ENCODE assay signal across 8 cellular contexts in genomic region chr4:101790521-101791188, GRCh38. TPM values are rescaled to one million over a fixed set of nuclear protein-coding genes. Genes with fewer than 3 reads are reported as not detected.
DNase-seq lines count a peak whose midpoint lies in the region; ATAC-seq, FAIRE-seq and TF ChIP-seq lines count a peak whose summit lies in the region.

BANK1 (plus strand) TSS chr4:101790730; CDS start chr4:101790881, 151 bp downstream.

- H3K4me2 ChIP-seq in KMS-11, result no peak within 1 kb of the TSS
- peak within 1 kb of the TSS; percentile 78 for H3K4me2 ChIP-seq in HepG2 (ENCODE audit: low read depth, low read length)

- no peaks in the 10 kb centered on the region for H3K27me3 ChIP-seq in KMS-11 (ENCODE audit: insufficient read depth, low read depth)
- H3K27me3 ChIP-seq in HepG2 (ENCODE audit: control insufficient read depth in 1 of 2, insufficient read depth in 2 of 2, low read length in 2 of 2), result peaks cover 2 to 4% of the 10 kb centered on the region in 2 experiments; a peak in 3 of 5 replicates

- H4K20me1 ChIP-seq in KMS-11 (ENCODE audit: insufficient read depth) (no peaks in the 10 kb centered on the region), HepG2 (ENCODE audit: insufficient read depth, low read length) (no peaks in the 10 kb centered on the region)

- ATAC-seq in GM21737 (IDR thresholded peaks at IDR 0.05; ENCODE audit: unreplicated experiment) (peak; percentile 100), HepG2 (peak; percentile 97)

- no peak for FAIRE-seq in HepG2 (lab: Jason Lieb, UNC)

- H3K36me3 ChIP-seq in KMS-11 (ENCODE audit: insufficient read depth), result no peaks in the 10 kb centered on the region
- H3K36me3 ChIP-seq in HepG2 (replicated peaks in 1 of 2; ENCODE audit: control insufficient read depth in 1 of 2, insufficient read depth in 2 of 2, low read length in 2 of 2), result no peaks in the 10 kb centered on the region

- in situ Hi-C loops in HepG2 (cut with HindIII; ENCODE audit: extremely low pct_ligation_motif_present, low pct_unique_long_range_greater_than_20kb), result no loop called here

- no peak within 1 kb of the TSS for H3K27ac ChIP-seq in KMS-11
- peak within 1 kb of the TSS; percentile 87 for H3K27ac ChIP-seq in VCaP
- no peak within 1 kb of the TSS for H3K27ac ChIP-seq in HepG2 (ENCODE audit: extremely low read length, insufficient read depth, low read length)

- H3K79me2 ChIP-seq in KMS-11 (ENCODE audit: insufficient read depth, low read depth) (no peaks in the 10 kb centered on the region), HepG2 (ENCODE audit: insufficient read depth, low read length) (no peaks in the 10 kb centered on the region)

- TF ChIP-seq CTCF in KMS-11 (conservative IDR thresholded peaks at IDR 0.05; ENCODE audit: low read depth, low read length), result no peak
- TF ChIP-seq CTCF in VCaP (conservative IDR thresholded peaks at IDR 0.05), result peak; percentile 63
- peak; percentile 69 for TF ChIP-seq CTCF in HepG2 (CRISPR knock-in tag; IDR thresholded peaks at IDR 0.05)

- TF ChIP-seq POLR2A in HepG2 (IDR thresholded peaks at IDR 0.05; ENCODE audit: insufficient read depth in 1 of 2, low read depth in 2 of 2, low read length in 2 of 2), result no peak

- H3K4me3 ChIP-seq in KMS-11 (IDR thresholded peaks at IDR 0.05; ENCODE audit: insufficient read depth, low read depth, low read length) (no peak within 1 kb of the TSS), HepG2 (replicated peaks in 1 of 3; ENCODE audit: insufficient read depth in 1 of 3, low read depth in 2 of 3, low read length in 3 of 3) (peak within 1 kb of the TSS; percentile 46 to 70 (median 56); a peak in 5 of 6 replicates)

- TF ChIP-seq RAD21 in HepG2 (CRISPR knock-in tag; IDR thresholded peaks at IDR 0.05), result no peak

- H3K4me1 ChIP-seq in KMS-11 (ENCODE audit: low read depth, poor library complexity, severe bottlenecking), result peaks cover 2% of the 10 kb centered on the region
- H3K4me1 ChIP-seq in HepG2 (ENCODE audit: insufficient read depth, low read length), result no peaks in the 10 kb centered on the region

- POLR2A ChIA-PET in HepG2 (lab: Yijun Ruan, JAX), result no interaction called here

- TF ChIP-seq EP300 in HepG2 (IDR thresholded peaks at IDR 0.05; ENCODE audit: low read depth in 2 of 2, low read length in 2 of 2), result no peak
- no peak for TF ChIP-seq EP300 in HepG2 (CRISPR knock-in tag; IDR thresholded peaks at IDR 0.05; ENCODE audit: borderline replicate concordance)

- intact Hi-C loops in HepG2 (cut with micrococcal nuclease; ENCODE audit: unreplicated experiment), result loop anchor here (5.0 kb wide), 1 partner anchor 72 kb away; no protein-coding TSS in a partner anchor

- H3K9me3 ChIP-seq in HepG2 (ENCODE audit: low read length), result no peaks in the 10 kb centered on the region

- DNase-seq in GM03348 (ENCODE audit: low spot score) (peak; percentile 28), ecto neural progenitor cell (ENCODE audit: low spot score) (peak; percentile 85), HepG2 (ENCODE audit: low spot score) (peak; percentile 1), NCI-H1048 (lab: John Stamatoyannopoulos, UW) (no peak)
- DNase-seq in stimulated activated CD8-positive, alpha-beta memory T cell treated with anti-CD3 and anti-CD28 coated beads, Interleukin-4, amount 100 ng/mL, for 24 hours (ENCODE audit: low read depth), result peak; percentile 5

- BruUV-seq in HepG2 (replicated peaks; lab: Mats Ljungman, UMichigan), result no TSS peak

- H2AFZ ChIP-seq in KMS-11 (ENCODE audit: low read depth) (peak within 1 kb of the TSS; percentile 35; the same call in 1 of the 2 replicates), HepG2 (ENCODE audit: low read length) (peak within 1 kb of the TSS; percentile 29)

- WGBS in HepG2 (ENCODE audit: low lambda C conversion rate), result 20% methylated on average over 21 of the region's 45 CpGs

- CTCF ChIA-PET in HepG2 (lab: Yijun Ruan, JAX; ENCODE audit: low intra/inter-chr PET ratio, low total read pairs), result no interaction called here

- H3K9ac ChIP-seq in KMS-11 (no peak within 1 kb of the TSS; the same call in 1 of the 2 replicates), HepG2 (ENCODE audit: insufficient read depth, low read depth, low read length) (peak within 1 kb of the TSS; percentile 33; the same call in 1 of the 2 replicates)

TF ChIP-seq in HepG2, 621 proteins besides CTCF, POLR2A, EP300 and RAD21 (continues in another document):
- TF ChIP-seq ZNF564 (CRISPR knock-in tag; IDR thresholded peaks at IDR 0.05) (0 out of 2 replicates have a peak, but pooled peaks have one; percentile 58), SRSF1 (optimal IDR thresholded peaks at IDR 0.05; ENCODE audit: low read depth, low read length) (no peak), ZNF20 (CRISPR knock-in tag; IDR thresholded peaks at IDR 0.05) (no peak), TOE1 (CRISPR knock-in tag; IDR thresholded peaks at IDR 0.05) (no peak), ELF1 (CRISPR knock-in tag; IDR thresholded peaks at IDR 0.05) (no peak), ZSCAN31 (CRISPR knock-in tag; IDR thresholded peaks at IDR 0.05; ENCODE audit: low read depth) (no peak), ZNF296 (CRISPR knock-in tag; conservative IDR thresholded peaks at IDR 0.05) (no peak), SP5 (CRISPR knock-in tag; IDR thresholded peaks at IDR 0.05; ENCODE audit: borderline replicate concordance, low read depth) (0 out of 2 replicates have a peak, but pooled peaks have one; percentile 21), ZNF768 (CRISPR knock-in tag; IDR thresholded peaks at IDR 0.05) (no peak), MYPOP (CRISPR knock-in tag; IDR thresholded peaks at IDR 0.05) (no peak), PHF21A (CRISPR knock-in tag; IDR thresholded peaks at IDR 0.05) (no peak), SALL1 (CRISPR knock-in tag; IDR thresholded peaks at IDR 0.05) (peak; percentile 24; the same call in 1 of the 2 replicates), FOXA3 (CRISPR knock-in tag; IDR thresholded peaks at IDR 0.05) (no peak), MEIS2 (CRISPR knock-in tag; IDR thresholded peaks at IDR 0.05) (no peak), TFDP2 (CRISPR knock-in tag; IDR thresholded peaks at IDR 0.05) (0 out of 2 replicates have a peak, but pooled peaks have one; percentile 17), NRL (CRISPR knock-in tag; IDR thresholded peaks at IDR 0.05; ENCODE audit: borderline replicate concordance) (no peak)

RNA-seq across cellular contexts. Expression of gene BANK1, which starts in this region (rescaled TPM):
- total RNA-seq in HepG2 (2016; rRNA removed; fragmentation: Illumina TruSeq; extraction: Trizol), result 0.15 TPM in 2 replicates
- 0.61 TPM in 1 of 2 replicates, not detected in the other for total RNA-seq in HepG2 (2016; cell fraction: cytosol; rRNA removed; fragmentation: Illumina TruSeq; extraction: Trizol; ENCODE audit: low read depth)
- 0.04 and 0.17 TPM in 2 replicates for total RNA-seq in HepG2 (2016; cell fraction: insoluble cytoplasmic fraction; rRNA removed; fragmentation: Illumina TruSeq; extraction: Trizol)
- 0.06 and 0.24 TPM in 2 replicates for total RNA-seq in HepG2 (2016; cell fraction: membrane; rRNA removed; fragmentation: Illumina TruSeq; extraction: Trizol)
- total RNA-seq in HepG2 (2016; cell fraction: nucleus; rRNA removed; fragmentation: Illumina TruSeq; extraction: Trizol), result 0.19 and 0.28 TPM in 2 replicates
- 0.09 TPM in 1 of 2 replicates, not detected in the other for polyA plus RNA-seq in HepG2 (2011; rRNA removed)
- polyA plus RNA-seq in HepG2 (2011; cell fraction: cytosol; rRNA removed), result not detected in 2 replicates
- 0.12 TPM in 1 of 2 replicates, not detected in the other for polyA plus RNA-seq in HepG2 (2011; cell fraction: nucleus; rRNA removed)
- not detected in 2 replicates for polyA plus RNA-seq in HepG2 (2012)
- polyA plus RNA-seq in HepG2 (2016; cell fraction: cytosol; fragmentation: Illumina TruSeq; extraction: Trizol; ENCODE audit: low read depth), result 0.03 TPM in 1 of 2 replicates, not detected in the other
- polyA plus RNA-seq in HepG2 (2016; cell fraction: insoluble cytoplasmic fraction; fragmentation: Illumina TruSeq; extraction: Trizol; ENCODE audit: low read depth), result 0.39 TPM in 1 of 2 replicates, not detected in the other
- polyA plus RNA-seq in HepG2 (2016; cell fraction: membrane; fragmentation: Illumina TruSeq; extraction: Trizol; ENCODE audit: low read depth), result 0.05 TPM in 1 of 2 replicates, not detected in the other
- 0.34 and 0.40 TPM in 2 replicates for polyA plus RNA-seq in HepG2 (2016; cell fraction: nucleus; fragmentation: Illumina TruSeq; extraction: Trizol; ENCODE audit: insufficient read depth, low read depth)
- not detected in 2 replicates for polyA minus RNA-seq in HepG2 (2011; rRNA and poly(A)+ RNA removed; ENCODE audit: low replicate concordance)
- polyA minus RNA-seq in HepG2 (2011; cell fraction: cytosol; rRNA and poly(A)+ RNA removed), result not detected in 2 replicates
- polyA minus RNA-seq in HepG2 (2011; cell fraction: nucleus; rRNA and poly(A)+ RNA removed), result not detected in 2 replicates

Comparison
In these comparisons a context has a peak if more than half of its experiments do, and no peak if none do; other contexts are left out.
1. Peak in DNase-seq, ATAC-seq, H3K4me3 ChIP-seq, H3K9ac ChIP-seq and H3K4me2 ChIP-seq in HepG2; RNA of the gene not detected or under 1 TPM.